Comparison of ENCODE assay signal across 8 cellular contexts in the genomic region with DNA sequence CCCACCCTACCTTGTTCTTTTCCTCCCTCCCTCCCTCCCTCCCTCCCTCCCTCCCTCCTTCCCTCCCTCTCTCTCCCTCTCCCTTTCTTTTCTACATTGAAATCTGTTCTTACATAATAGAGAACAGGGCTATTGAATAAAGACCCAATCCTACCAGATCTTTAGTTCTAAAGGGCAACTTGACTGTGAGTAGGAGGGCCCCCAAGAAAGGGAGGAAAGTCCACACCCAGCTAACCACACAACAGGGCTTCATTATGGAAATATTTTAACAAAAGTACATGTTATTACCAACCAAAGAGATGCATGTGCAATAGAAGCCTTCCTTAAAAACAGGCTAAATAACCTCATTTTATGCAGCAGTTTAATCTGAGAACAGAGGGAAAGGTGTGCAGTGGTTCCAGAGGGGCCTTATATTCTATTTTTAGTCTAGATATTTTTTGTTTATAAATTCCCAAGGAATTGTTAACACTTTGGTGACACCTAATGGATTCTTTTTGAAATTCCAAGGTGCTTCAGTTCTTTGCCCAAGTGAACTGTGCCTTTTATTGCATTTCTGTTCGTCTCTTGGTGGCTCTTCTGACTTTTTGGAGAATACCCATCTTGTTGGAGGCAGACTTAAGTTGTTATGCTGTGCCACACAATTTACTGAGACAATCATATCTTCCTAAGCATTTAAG.
DNase-seq lines count a peak whose midpoint lies in the region; ATAC-seq and TF ChIP-seq lines count a peak whose summit lies in the region.

No MANE protein-coding gene starts in this region.

- H3K9ac ChIP-seq in colonic mucosa (ENCODE audit: low read depth in 2 of 2, low read length in 2 of 2), result no peak overlapping the region

- H3K4me3 ChIP-seq in foreskin fibroblast (ENCODE audit: low read depth in 1 of 2, low read length in 2 of 2) (no peak overlapping the region), colonic mucosa (no peak overlapping the region)

- no peaks in the 10 kb centered on the region for H3K36me3 ChIP-seq in colonic mucosa

- no peaks in the 10 kb centered on the region for H3K9me3 Mint-ChIP-seq in stimulated activated naive CD8-positive, alpha-beta T cell treated with anti-CD3 and anti-CD28 coated beads, Interleukin-15, amount 100 ng/mL, for 72 hours
- no peaks in the 10 kb centered on the region for H3K9me3 Mint-ChIP-seq in stimulated activated effector memory CD8-positive, alpha-beta T cell treated with anti-CD3 and anti-CD28 coated beads, Interleukin-12 subunit alpha, Interleukin-12 subunit beta, amount 100 ng/mL, for 72 hours

- TF ChIP-seq CTCF in RWPE1 (conservative IDR thresholded peaks at IDR 0.05; ENCODE audit: low read depth) (peak; percentile 47), foreskin fibroblast (IDR thresholded peaks at IDR 0.05; ENCODE audit: low read depth, low read length) (peak; percentile 24), colonic mucosa (IDR thresholded peaks at IDR 0.05) (no peak)

- H3K4me1 ChIP-seq in colonic mucosa, result no peaks in the 10 kb centered on the region

- H3K27ac Mint-ChIP-seq in stimulated activated naive CD8-positive, alpha-beta T cell treated with anti-CD3 and anti-CD28 coated beads, Interleukin-15, amount 100 ng/mL, for 72 hours, result no peak overlapping the region
- H3K27ac Mint-ChIP-seq in stimulated activated effector memory CD8-positive, alpha-beta T cell treated with anti-CD3 and anti-CD28 coated beads, Interleukin-12 subunit alpha, Interleukin-12 subunit beta, amount 100 ng/mL, for 72 hours, result peak overlapping the region; percentile 5

- H3K4me3 Mint-ChIP-seq in stimulated activated naive CD8-positive, alpha-beta T cell treated with anti-CD3 and anti-CD28 coated beads, Interleukin-15, amount 100 ng/mL, for 72 hours, result no peak overlapping the region
- no peak overlapping the region for H3K4me3 Mint-ChIP-seq in stimulated activated effector memory CD8-positive, alpha-beta T cell treated with anti-CD3 and anti-CD28 coated beads, Interleukin-12 subunit alpha, Interleukin-12 subunit beta, amount 100 ng/mL, for 72 hours

- H3K27me3 Mint-ChIP-seq in stimulated activated naive CD8-positive, alpha-beta T cell treated with anti-CD3 and anti-CD28 coated beads, Interleukin-15, amount 100 ng/mL, for 72 hours, result no peaks in the 10 kb centered on the region

- peaks cover 73% of the 10 kb centered on the region for H3K4me1 Mint-ChIP-seq in stimulated activated naive CD8-positive, alpha-beta T cell treated with anti-CD3 and anti-CD28 coated beads, Interleukin-15, amount 100 ng/mL, for 72 hours
- H3K4me1 Mint-ChIP-seq in stimulated activated effector memory CD8-positive, alpha-beta T cell treated with anti-CD3 and anti-CD28 coated beads, Interleukin-12 subunit alpha, Interleukin-12 subunit beta, amount 100 ng/mL, for 72 hours, result peaks cover 50% of the 10 kb centered on the region

- no peak overlapping the region for H3K27ac ChIP-seq in RWPE1
- no peak overlapping the region for H3K27ac ChIP-seq in colonic mucosa

- H3K36me3 Mint-ChIP-seq in stimulated activated effector memory CD8-positive, alpha-beta T cell treated with anti-CD3 and anti-CD28 coated beads, Interleukin-12 subunit alpha, Interleukin-12 subunit beta, amount 100 ng/mL, for 72 hours, result peaks cover 74% of the 10 kb centered on the region

- H3K27me3 ChIP-seq in colonic mucosa, result no peaks in the 10 kb centered on the region

- no peak for DNase-seq in stimulated activated naive CD8-positive, alpha-beta T cell treated with anti-CD3 and anti-CD28 coated beads, Interleukin-15, Interleukin-2, amounts not matched to agents 100 U/mL and 50 U/mL, for 24 hours
- no peak for DNase-seq in stimulated activated naive CD8-positive, alpha-beta T cell treated with anti-CD3 and anti-CD28 coated beads, Interleukin-15, amount 100 ng/mL, for 72 hours
- peak; percentile 36 for DNase-seq in RWPE1 (ENCODE audit: low spot score)
- peak in 1 of 2 donors; percentile 52 for DNase-seq in foreskin fibroblast
- DNase-seq in stimulated activated effector memory CD8-positive, alpha-beta T cell treated with anti-CD3 and anti-CD28 coated beads, Interleukin-12 subunit alpha, Interleukin-12 subunit beta, amount 100 ng/mL, for 72 hours (ENCODE audit: low spot score in 2 of 2), result no peak
- DNase-seq in colonic mucosa, result no peak

- ATAC-seq in stimulated activated naive CD8-positive, alpha-beta T cell treated with anti-CD3 and anti-CD28 coated beads, Interleukin-15, Interleukin-2, amounts not matched to agents 100 U/mL and 50 U/mL, for 24 hours, result peak; percentile 25
- ATAC-seq in stimulated activated naive CD8-positive, alpha-beta T cell treated with anti-CD3 and anti-CD28 coated beads, Interleukin-15, amount 100 ng/mL, for 72 hours, result no peak
- no peak for ATAC-seq in stimulated activated effector memory CD8-positive, alpha-beta T cell treated with anti-CD3 and anti-CD28 coated beads, Interleukin-12 subunit alpha, Interleukin-12 subunit beta, amount 100 ng/mL, for 72 hours
- ATAC-seq in HG02970 (IDR thresholded peaks at IDR 0.05; ENCODE audit: low FRiP score, unreplicated experiment), result no peak
- ATAC-seq in HG03108 (IDR thresholded peaks at IDR 0.05; ENCODE audit: unreplicated experiment), result no peak

- CTCF ChIA-PET in RWPE1 (lab: Yijun Ruan, JAX), result interaction anchor here (0.7 to 4.9 kb wide), 6 partner anchors 7 to 152 kb away, joined by 3 to 57 read pairs (median 6); no protein-coding TSS in a partner anchor

- intact Hi-C loops in colonic mucosa (cut with DNase I), result no loop called here

- POLR2A ChIA-PET in RWPE1 (lab: Yijun Ruan, JAX; ENCODE audit: low non-redundant PET), result no interaction called here

- no peaks in the 10 kb centered on the region for H3K9me3 ChIP-seq in colonic mucosa
